Comparison of ENCODE assay signal across 14 cellular contexts in genomic region chr2:128372621-128373341, GRCh38. TPM values are rescaled to one million over a fixed set of nuclear protein-coding genes. Genes with fewer than 3 reads are reported as not detected.
DNase-seq lines count a peak whose midpoint lies in the region; ATAC-seq, FAIRE-seq and TF ChIP-seq lines count a peak whose summit lies in the region.
"Had no signal": no experiment of that assay in that cellular context is flagged by ENCODE, and none has a peak within 500 bp of the region (broad histone marks: within the 10 kb centered on the region; RNA-seq: fewer than 3 reads in every experiment).

No MANE protein-coding gene starts in this region.

- peaks cover 8% of the 10 kb centered on the region for H3K4me1 Mint-ChIP-seq in activated CD4-positive, alpha-beta T cell treated with anti-CD3 and anti-CD28 coated beads, Interleukin-2, amount 10 ng/mL, durations not matched to agents 7 days and 5 days
- H3K4me1 Mint-ChIP-seq in activated CD4-positive, alpha-beta T cell treated with anti-CD3 and anti-CD28 coated beads for 36 hours, result no peaks in the 10 kb centered on the region
- peaks cover 22% of the 10 kb centered on the region for H3K4me1 Mint-ChIP-seq in activated CD8-positive, alpha-beta memory T cell treated with anti-CD3 and anti-CD28 coated beads, Interleukin-2, amount 10 ng/mL, durations not matched to agents 7 days and 5 days
- peaks cover 23% of the 10 kb centered on the region for H3K4me1 Mint-ChIP-seq in stimulated activated naive CD8-positive, alpha-beta T cell treated with anti-CD3 and anti-CD28 coated beads, Interleukin-15, amount 100 ng/mL, for 72 hours
- peaks cover 52% of the 10 kb centered on the region for H3K4me1 Mint-ChIP-seq in osteocyte (ENCODE audit: unreplicated experiment)

- ATAC-seq in activated CD4-positive, alpha-beta T cell treated with anti-CD3 and anti-CD28 coated beads for 36 hours, result no peak
- ATAC-seq in activated CD8-positive, alpha-beta memory T cell treated with anti-CD3 and anti-CD28 coated beads, Interleukin-2, amount 10 ng/mL, durations not matched to agents 7 days and 5 days, result peak; percentile 71
- ATAC-seq in HepG2, result no peak
- peak; percentile 72 for ATAC-seq in stimulated activated naive CD8-positive, alpha-beta T cell treated with anti-CD3 and anti-CD28 coated beads, Interleukin-15, amount 100 ng/mL, for 72 hours

- TF ChIP-seq RAD21 in HepG2 (CRISPR knock-in tag; IDR thresholded peaks at IDR 0.05), result no peak

- no peaks in the 10 kb centered on the region for H3K36me3 Mint-ChIP-seq in activated CD4-positive, alpha-beta T cell treated with anti-CD3 and anti-CD28 coated beads, Interleukin-2, amount 10 ng/mL, durations not matched to agents 7 days and 5 days (ENCODE audit: low read depth)
- H3K36me3 Mint-ChIP-seq in activated CD4-positive, alpha-beta T cell treated with anti-CD3 and anti-CD28 coated beads for 36 hours (ENCODE audit: low read depth), result no peaks in the 10 kb centered on the region
- H3K36me3 Mint-ChIP-seq in activated CD8-positive, alpha-beta memory T cell treated with anti-CD3 and anti-CD28 coated beads, Interleukin-2, amount 10 ng/mL, durations not matched to agents 7 days and 5 days, result no peaks in the 10 kb centered on the region
- no peaks in the 10 kb centered on the region for H3K36me3 Mint-ChIP-seq in osteocyte (ENCODE audit: unreplicated experiment)
- H3K36me3 Mint-ChIP-seq: CD4-positive, CD25-positive, alpha-beta regulatory T cell had no signal

- in situ Hi-C loops in HepG2 (cut with HindIII; ENCODE audit: extremely low pct_ligation_motif_present, low pct_unique_long_range_greater_than_20kb), result no loop called here

- no peaks in the 10 kb centered on the region for H3K9me3 ChIP-seq in HepG2 (ENCODE audit: low read length)

- intact Hi-C loops in activated CD4-positive, alpha-beta T cell treated with anti-CD3 and anti-CD28 coated beads for 36 hours (cut with DNase I, micrococcal nuclease), result no loop called here
- intact Hi-C loops in HepG2 (cut with micrococcal nuclease; ENCODE audit: unreplicated experiment), result no loop called here

- no peaks in the 10 kb centered on the region for H3K27me3 Mint-ChIP-seq in activated CD4-positive, alpha-beta T cell treated with anti-CD3 and anti-CD28 coated beads, Interleukin-2, amount 10 ng/mL, durations not matched to agents 7 days and 5 days
- no peaks in the 10 kb centered on the region for H3K27me3 Mint-ChIP-seq in activated CD4-positive, alpha-beta T cell treated with anti-CD3 and anti-CD28 coated beads for 36 hours
- peaks cover 58% of the 10 kb centered on the region for H3K27me3 Mint-ChIP-seq in activated CD8-positive, alpha-beta memory T cell treated with anti-CD3 and anti-CD28 coated beads, Interleukin-2, amount 10 ng/mL, durations not matched to agents 7 days and 5 days
- H3K27me3 Mint-ChIP-seq in stimulated activated naive CD8-positive, alpha-beta T cell treated with anti-CD3 and anti-CD28 coated beads, Interleukin-15, amount 100 ng/mL, for 72 hours, result peaks cover 69% of the 10 kb centered on the region
- H3K27me3 Mint-ChIP-seq in osteocyte (ENCODE audit: unreplicated experiment), result no peaks in the 10 kb centered on the region
- H3K27me3 Mint-ChIP-seq: CD4-positive, CD25-positive, alpha-beta regulatory T cell had no signal

- CTCF ChIA-PET in activated CD4-positive, alpha-beta T cell treated with anti-CD3 and anti-CD28 coated beads, Interleukin-2, amount 10 ng/mL, durations not matched to agents 7 days and 5 days (lab: Charles Lee), result no interaction called here
- CTCF ChIA-PET in activated CD4-positive, alpha-beta T cell treated with anti-CD3 and anti-CD28 coated beads for 36 hours (lab: Charles Lee), result no interaction called here
- CTCF ChIA-PET in activated CD8-positive, alpha-beta memory T cell treated with anti-CD3 and anti-CD28 coated beads, Interleukin-2, amount 10 ng/mL, durations not matched to agents 7 days and 5 days (lab: Charles Lee), result no interaction called here
- CTCF ChIA-PET in HepG2 (lab: Yijun Ruan, JAX; ENCODE audit: low intra/inter-chr PET ratio, low total read pairs), result no interaction called here

- WGBS in HepG2 (ENCODE audit: low lambda C conversion rate), result 71% methylated on average over 22 of the region's 24 CpGs

- no peak for FAIRE-seq in HepG2 (lab: Jason Lieb, UNC)
- FAIRE-seq: GM12892 had no signal

- H3K4me3 ChIP-seq in HepG2 (replicated peaks in 1 of 3; ENCODE audit: insufficient read depth in 1 of 3, low read depth in 2 of 3, low read length in 3 of 3), result no peak overlapping the region

- peaks cover 11 to 46% of the 10 kb centered on the region in 2 experiments for H3K27me3 ChIP-seq in HepG2 (ENCODE audit: control insufficient read depth in 1 of 2, insufficient read depth in 2 of 2, low read length in 2 of 2)

- TF ChIP-seq EP300 in HepG2 (IDR thresholded peaks at IDR 0.05; ENCODE audit: low read depth in 2 of 2, low read length in 2 of 2), result no peak
- no peak for TF ChIP-seq EP300 in HepG2 (CRISPR knock-in tag; IDR thresholded peaks at IDR 0.05; ENCODE audit: borderline replicate concordance)

- no peaks in the 10 kb centered on the region for H3K79me2 ChIP-seq in HepG2 (ENCODE audit: insufficient read depth, low read length)

- H3K36me3 ChIP-seq in HepG2 (replicated peaks in 1 of 2; ENCODE audit: control insufficient read depth in 1 of 2, insufficient read depth in 2 of 2, low read length in 2 of 2), result no peaks in the 10 kb centered on the region

- TF ChIP-seq CTCF in HepG2 (CRISPR knock-in tag; IDR thresholded peaks at IDR 0.05) (no peak), osteocyte (IDR thresholded peaks at IDR 0.05) (no peak)

- H3K27ac ChIP-seq in HepG2 (ENCODE audit: extremely low read length, insufficient read depth, low read length), result no peak overlapping the region
- H3K27ac ChIP-seq: VCaP had no signal

- no peak for TF ChIP-seq POLR2A in HepG2 (IDR thresholded peaks at IDR 0.05; ENCODE audit: insufficient read depth in 1 of 2, low read depth in 2 of 2, low read length in 2 of 2)

- no peaks in the 10 kb centered on the region for H4K20me1 ChIP-seq in HepG2 (ENCODE audit: insufficient read depth, low read length)

- no TSS peak for BruUV-seq in HepG2 (replicated peaks; lab: Mats Ljungman, UMichigan)

- no peaks in the 10 kb centered on the region for H3K9me3 Mint-ChIP-seq in activated CD4-positive, alpha-beta T cell treated with anti-CD3 and anti-CD28 coated beads, Interleukin-2, amount 10 ng/mL, durations not matched to agents 7 days and 5 days
- no peaks in the 10 kb centered on the region for H3K9me3 Mint-ChIP-seq in activated CD4-positive, alpha-beta T cell treated with anti-CD3 and anti-CD28 coated beads for 36 hours (ENCODE audit: low read depth)
- H3K9me3 Mint-ChIP-seq in activated CD8-positive, alpha-beta memory T cell treated with anti-CD3 and anti-CD28 coated beads, Interleukin-2, amount 10 ng/mL, durations not matched to agents 7 days and 5 days (ENCODE audit: low read depth), result no peaks in the 10 kb centered on the region
- H3K9me3 Mint-ChIP-seq in stimulated activated naive CD8-positive, alpha-beta T cell treated with anti-CD3 and anti-CD28 coated beads, Interleukin-15, amount 100 ng/mL, for 72 hours, result no peaks in the 10 kb centered on the region
- H3K9me3 Mint-ChIP-seq in osteocyte (ENCODE audit: unreplicated experiment), result no peaks in the 10 kb centered on the region

- H3K27ac Mint-ChIP-seq in activated CD4-positive, alpha-beta T cell treated with anti-CD3 and anti-CD28 coated beads, Interleukin-2, amount 10 ng/mL, durations not matched to agents 7 days and 5 days, result peak overlapping the region; percentile 11
- H3K27ac Mint-ChIP-seq in activated CD4-positive, alpha-beta T cell treated with anti-CD3 and anti-CD28 coated beads for 36 hours, result no peak overlapping the region
- H3K27ac Mint-ChIP-seq in activated CD8-positive, alpha-beta memory T cell treated with anti-CD3 and anti-CD28 coated beads, Interleukin-2, amount 10 ng/mL, durations not matched to agents 7 days and 5 days, result peak overlapping the region; percentile 72
- peak overlapping the region in 1 of 2 donors; percentile 38 for H3K27ac Mint-ChIP-seq in stimulated activated naive CD8-positive, alpha-beta T cell treated with anti-CD3 and anti-CD28 coated beads, Interleukin-15, amount 100 ng/mL, for 72 hours
- no peak overlapping the region for H3K27ac Mint-ChIP-seq in osteocyte (ENCODE audit: unreplicated experiment)
- H3K27ac Mint-ChIP-seq: CD4-positive, CD25-positive, alpha-beta regulatory T cell had no signal

- peak; percentile 9 for DNase-seq in activated CD4-positive, alpha-beta T cell treated with anti-CD3 and anti-CD28 coated beads, Interleukin-2, amount 10 ng/mL, durations not matched to agents 7 days and 5 days
- DNase-seq in activated CD4-positive, alpha-beta T cell treated with anti-CD3 and anti-CD28 coated beads for 36 hours, result no peak
- DNase-seq in activated CD8-positive, alpha-beta memory T cell treated with anti-CD3 and anti-CD28 coated beads, Interleukin-2, amount 10 ng/mL, durations not matched to agents 7 days and 5 days, result peak; percentile 79
- DNase-seq in HepG2 (ENCODE audit: low spot score) (no peak), HuH-7 (ENCODE audit: low spot score) (no peak), GF-D8 (lab: John Stamatoyannopoulos, UW) (no peak), osteocyte (ENCODE audit: extremely low spot score, unreplicated experiment) (no peak)
- peak; percentile 51 to 61 for DNase-seq in stimulated activated naive CD8-positive, alpha-beta T cell treated with anti-CD3 and anti-CD28 coated beads, Interleukin-15, amount 100 ng/mL, for 72 hours
- DNase-seq: CD4-positive, CD25-positive, alpha-beta regulatory T cell; EL; erythroblast; NCI-H1694 had no signal

- H3K4me1 ChIP-seq in HepG2 (ENCODE audit: insufficient read depth, low read length), result peaks cover 31% of the 10 kb centered on the region

- H3K9ac ChIP-seq in HepG2 (ENCODE audit: insufficient read depth, low read depth, low read length), result no peak overlapping the region

- no peak overlapping the region for H3K4me3 Mint-ChIP-seq in activated CD4-positive, alpha-beta T cell treated with anti-CD3 and anti-CD28 coated beads, Interleukin-2, amount 10 ng/mL, durations not matched to agents 7 days and 5 days
- no peak overlapping the region for H3K4me3 Mint-ChIP-seq in activated CD4-positive, alpha-beta T cell treated with anti-CD3 and anti-CD28 coated beads for 36 hours
- H3K4me3 Mint-ChIP-seq in activated CD8-positive, alpha-beta memory T cell treated with anti-CD3 and anti-CD28 coated beads, Interleukin-2, amount 10 ng/mL, durations not matched to agents 7 days and 5 days, result no peak overlapping the region
- H3K4me3 Mint-ChIP-seq in stimulated activated naive CD8-positive, alpha-beta T cell treated with anti-CD3 and anti-CD28 coated beads, Interleukin-15, amount 100 ng/mL, for 72 hours, result no peak overlapping the region
- no peak overlapping the region for H3K4me3 Mint-ChIP-seq in osteocyte (ENCODE audit: unreplicated experiment)
- H3K4me3 Mint-ChIP-seq: CD4-positive, CD25-positive, alpha-beta regulatory T cell had no signal

- H2AFZ ChIP-seq in HepG2 (ENCODE audit: low read length), result no peak overlapping the region

- POLR2A ChIA-PET in activated CD4-positive, alpha-beta T cell treated with anti-CD3 and anti-CD28 coated beads, Interleukin-2, amount 10 ng/mL, durations not matched to agents 7 days and 5 days (lab: Charles Lee), result no interaction called here
- POLR2A ChIA-PET in activated CD4-positive, alpha-beta T cell treated with anti-CD3 and anti-CD28 coated beads for 36 hours (lab: Charles Lee), result no interaction called here
- POLR2A ChIA-PET in HepG2 (lab: Yijun Ruan, JAX), result no interaction called here

- no peak overlapping the region for H3K4me2 ChIP-seq in HepG2 (ENCODE audit: low read depth, low read length)

RNA-seq across cellular contexts. Expression of gene HS6ST1, which starts 54.1 kb away (rescaled TPM):
- total RNA-seq in activated CD4-positive, alpha-beta T cell treated with anti-CD3 and anti-CD28 coated beads, Interleukin-2, amount 10 ng/mL, durations not matched to agents 7 days and 5 days, result 1 to 10 TPM; 7.9 to 8.4 TPM
- total RNA-seq in activated CD4-positive, alpha-beta T cell treated with anti-CD3 and anti-CD28 coated beads for 36 hours, result 10 to 100 TPM; 12.8 to 13.8 TPM
- total RNA-seq in activated CD8-positive, alpha-beta memory T cell treated with anti-CD3 and anti-CD28 coated beads, Interleukin-2, amount 10 ng/mL, durations not matched to agents 7 days and 5 days, result 1 to 10 TPM; 7.0 to 8.6 TPM
- 68.4 and 84.6 TPM in 2 replicates for total RNA-seq in HepG2 (2016; rRNA removed; fragmentation: Illumina TruSeq; extraction: Trizol)
- 8.0 TPM in 2 replicates for total RNA-seq in HepG2 (2016; cell fraction: cytosol; rRNA removed; fragmentation: Illumina TruSeq; extraction: Trizol; ENCODE audit: low read depth)
- 60.2 and 86.4 TPM in 2 replicates for total RNA-seq in HepG2 (2016; cell fraction: insoluble cytoplasmic fraction; rRNA removed; fragmentation: Illumina TruSeq; extraction: Trizol)
- total RNA-seq in HepG2 (2016; cell fraction: membrane; rRNA removed; fragmentation: Illumina TruSeq; extraction: Trizol), result 38.4 and 40.3 TPM in 2 replicates
- total RNA-seq in HepG2 (2016; cell fraction: nucleus; rRNA removed; fragmentation: Illumina TruSeq; extraction: Trizol), result 59.1 and 66.3 TPM in 2 replicates
- polyA plus RNA-seq in HepG2 (2011; rRNA removed), result 34.5 and 42.2 TPM in 2 replicates
- polyA plus RNA-seq in HepG2 (2011; cell fraction: cytosol; rRNA removed), result 35.2 and 53.7 TPM in 2 replicates
- polyA plus RNA-seq in HepG2 (2011; cell fraction: nucleus; rRNA removed), result 38.8 and 44.3 TPM in 2 replicates
- polyA plus RNA-seq in HepG2 (2012), result 50.2 and 79.5 TPM in 2 replicates
- polyA plus RNA-seq in HepG2 (2016; cell fraction: cytosol; fragmentation: Illumina TruSeq; extraction: Trizol; ENCODE audit: low read depth), result 5.2 and 5.6 TPM in 2 replicates
- polyA plus RNA-seq in HepG2 (2016; cell fraction: insoluble cytoplasmic fraction; fragmentation: Illumina TruSeq; extraction: Trizol; ENCODE audit: low read depth), result 70.3 and 83.1 TPM in 2 replicates
- 24.6 and 27.0 TPM in 2 replicates for polyA plus RNA-seq in HepG2 (2016; cell fraction: membrane; fragmentation: Illumina TruSeq; extraction: Trizol; ENCODE audit: low read depth)
- polyA plus RNA-seq in HepG2 (2016; cell fraction: nucleus; fragmentation: Illumina TruSeq; extraction: Trizol; ENCODE audit: insufficient read depth, low read depth), result 106 and 113 TPM in 2 replicates
- polyA minus RNA-seq in HepG2 (2011; rRNA and poly(A)+ RNA removed; ENCODE audit: low replicate concordance), result 7.6 and 148 TPM in 2 replicates
- polyA minus RNA-seq in HepG2 (2011; cell fraction: cytosol; rRNA and poly(A)+ RNA removed), result 47.4 and 52.3 TPM in 2 replicates
- polyA minus RNA-seq in HepG2 (2011; cell fraction: nucleus; rRNA and poly(A)+ RNA removed), result 39.0 and 60.8 TPM in 2 replicates
- 42.6 and 43.0 TPM in 2 replicates for total RNA-seq in osteocyte

Comparison
In these comparisons a context has a peak if more than half of its experiments do, and no peak if none do; other contexts are left out.
1. DNase-seq: peak in activated CD4-positive, alpha-beta T cell treated with anti-CD3 and anti-CD28 coated beads, Interleukin-2, amount 10 ng/mL, durations not matched to agents 7 days and 5 days (single experiment), activated CD8-positive, alpha-beta memory T cell treated with anti-CD3 and anti-CD28 coated beads, Interleukin-2, amount 10 ng/mL, durations not matched to agents 7 days and 5 days (single experiment) and stimulated activated naive CD8-positive, alpha-beta T cell treated with anti-CD3 and anti-CD28 coated beads, Interleukin-15, amount 100 ng/mL, for 72 hours (2 of 2); none in activated CD4-positive, alpha-beta T cell treated with anti-CD3 and anti-CD28 coated beads for 36 hours (single experiment), HepG2 (single experiment), HuH-7 (single experiment), GF-D8 (single experiment) and osteocyte (single experiment).
2. H3K27ac Mint-ChIP-seq: peak in activated CD4-positive, alpha-beta T cell treated with anti-CD3 and anti-CD28 coated beads, Interleukin-2, amount 10 ng/mL, durations not matched to agents 7 days and 5 days (single experiment) and activated CD8-positive, alpha-beta memory T cell treated with anti-CD3 and anti-CD28 coated beads, Interleukin-2, amount 10 ng/mL, durations not matched to agents 7 days and 5 days (single experiment); none in activated CD4-positive, alpha-beta T cell treated with anti-CD3 and anti-CD28 coated beads for 36 hours (single experiment) and osteocyte (single experiment).
3. ATAC-seq: peak in activated CD8-positive, alpha-beta memory T cell treated with anti-CD3 and anti-CD28 coated beads, Interleukin-2, amount 10 ng/mL, durations not matched to agents 7 days and 5 days (single experiment) and stimulated activated naive CD8-positive, alpha-beta T cell treated with anti-CD3 and anti-CD28 coated beads, Interleukin-15, amount 100 ng/mL, for 72 hours (single experiment); none in activated CD4-positive, alpha-beta T cell treated with anti-CD3 and anti-CD28 coated beads for 36 hours (single experiment) and HepG2 (single experiment).